ENCODE assay signal across 9 cellular contexts in genomic region chr21:39676054-39676771, GRCh38.
DNase-seq lines count a peak whose midpoint lies in the region; ATAC-seq, FAIRE-seq and TF ChIP-seq lines count a peak whose summit lies in the region.
"Had no signal": no experiment of that assay in that cellular context is flagged by ENCODE, and none has a peak within 500 bp of the region (broad histone marks: within the 10 kb centered on the region; RNA-seq: fewer than 3 reads in every experiment).

No MANE protein-coding gene starts in this region.

- no peaks in the 10 kb centered on the region for H3K9me3 Mint-ChIP-seq in progenitor cell of endocrine pancreas (ENCODE audit: low read depth)

- TF ChIP-seq CTCF in GM20000 (IDR thresholded peaks at IDR 0.05; ENCODE audit: extremely low read depth, missing control alignments) = no peak
- TF ChIP-seq CTCF in epithelial cell of proximal tubule (conservative IDR thresholded peaks at IDR 0.05; ENCODE audit: low read depth, low read length) = no peak
- TF ChIP-seq CTCF in progenitor cell of endocrine pancreas (IDR thresholded peaks at IDR 0.05; ENCODE audit: unreplicated experiment) = no peak

- FAIRE-seq in GM19239 (lab: Jason Lieb, UNC) = no peak
- FAIRE-seq: GM18507 had no signal

- peaks cover 9% of the 10 kb centered on the region for H3K27me3 Mint-ChIP-seq in progenitor cell of endocrine pancreas

- no peaks in the 10 kb centered on the region for H3K36me3 Mint-ChIP-seq in progenitor cell of endocrine pancreas (ENCODE audit: insufficient read depth)

- ATAC-seq in GM21381 (IDR thresholded peaks at IDR 0.05; ENCODE audit: unreplicated experiment) (no peak), GM21360 (IDR thresholded peaks at IDR 0.05; ENCODE audit: unreplicated experiment) (no peak)

- peak overlapping the region; percentile 4 for H3K4me3 ChIP-seq in epithelial cell of proximal tubule (ENCODE audit: low read depth, low read length)

- H3K4me1 Mint-ChIP-seq in progenitor cell of endocrine pancreas (ENCODE audit: low read depth) = peaks cover 18% of the 10 kb centered on the region

- peak overlapping the region; percentile 93 for H3K27ac Mint-ChIP-seq in progenitor cell of endocrine pancreas

- peak; percentile 39 for DNase-seq in GM20000 (ENCODE audit: low spot score)
- DNase-seq in NCI-H2227 treated with DMSO at 0.1 percent for 48 hours (lab: John Stamatoyannopoulos, UW) = peak; percentile 73
- DNase-seq in epithelial cell of proximal tubule (ENCODE audit: low read depth) = peak; percentile 95
- DNase-seq in progenitor cell of endocrine pancreas (ENCODE audit: low spot score, unreplicated experiment) = no peak
- no peak for DNase-seq in GM19239 (ENCODE audit: insufficient read length, low spot score)
- no peak for DNase-seq in NOMO-1 treated with DMSO at 0.1 percent for 48 hours (lab: John Stamatoyannopoulos, UW; ENCODE audit: unreplicated experiment)

- H3K4me3 Mint-ChIP-seq in progenitor cell of endocrine pancreas (ENCODE audit: low read depth) = no peak overlapping the region

Comparison
In these comparisons a context has a peak if more than half of its experiments do, and no peak if none do; other contexts are left out.
1. DNase-seq: peak in GM20000 (single experiment), NCI-H2227 treated with DMSO at 0.1 percent for 48 hours (single experiment) and epithelial cell of proximal tubule (single experiment); none in progenitor cell of endocrine pancreas (single experiment), GM19239 (single experiment) and NOMO-1 treated with DMSO at 0.1 percent for 48 hours (single experiment).